ENCODE assay signal across 10 cellular contexts in genomic region chr4:15479913-15480185, GRCh38. TPM values are rescaled to one million over a fixed set of nuclear protein-coding genes. Genes with fewer than 3 reads are reported as not detected.
DNase-seq lines count a peak whose midpoint lies in the region; TF ChIP-seq lines count a peak whose summit lies in the region.
"Had no signal": no experiment of that assay in that cellular context is flagged by ENCODE, and none has a peak within 500 bp of the region (broad histone marks: within the 10 kb centered on the region; RNA-seq: fewer than 3 reads in every experiment).

No MANE protein-coding gene starts in this region.

- H3K79me1 ChIP-seq in neuronal stem cell (ENCODE audit: low read depth, low read length), result no peaks in the 10 kb centered on the region

- H2BK5ac ChIP-seq in neuronal stem cell (ENCODE audit: low read length), result no peak overlapping the region

- H2BK12ac ChIP-seq in neuronal stem cell (ENCODE audit: low read length), result no peak overlapping the region

- H2AK5ac ChIP-seq in neuronal stem cell (ENCODE audit: low read depth, low read length), result no peak overlapping the region

- peak overlapping the region; percentile 67 for H3K4me3 ChIP-seq in AG10803 (ENCODE audit: low read length)
- peak overlapping the region; percentile 74 to 76 for H3K4me3 ChIP-seq in foreskin fibroblast (ENCODE audit: low read depth in 1 of 2, low read length in 2 of 2)
- peak overlapping the region; percentile 52 to 76 for H3K4me3 ChIP-seq in neuronal stem cell (ENCODE audit: low read length in 2 of 2)

- DNase-seq in AG10803 (ENCODE audit: low read depth) (peak; percentile 25), foreskin fibroblast (peak; percentile 40 to 71), neuronal stem cell (ENCODE audit: low spot score) (no peak), erythroblast (lab: John Stamatoyannopoulos, UW) (no peak), NCI-H2196 treated with DMSO at 0.1 percent for 48 hours (lab: John Stamatoyannopoulos, UW; ENCODE audit: unreplicated experiment) (no peak), GM13977 (ENCODE audit: low spot score) (no peak), SHP77 (lab: John Stamatoyannopoulos, UW) (no peak)
- DNase-seq: CD4-positive, CD25-positive, alpha-beta regulatory T cell; T-helper 2 cell had no signal

- no peak overlapping the region for H3K23ac ChIP-seq in neuronal stem cell (ENCODE audit: low read depth, low read length, poor library complexity)

- H3K9ac ChIP-seq in neuronal stem cell (ENCODE audit: low read depth, low read length, poor library complexity), result peak overlapping the region; percentile 79

- no peaks in the 10 kb centered on the region for H3K27me3 ChIP-seq in neuronal stem cell (ENCODE audit: control insufficient read depth in 3 of 3, insufficient read depth in 3 of 3, low read depth in 1 of 3, low read length in 3 of 3)

- H3K9me3 ChIP-seq in neuronal stem cell (replicated peaks in 1 of 2; ENCODE audit: control insufficient read depth in 2 of 2, insufficient read depth in 1 of 2, low read depth in 1 of 2, low read length in 2 of 2), result peaks cover 0 to 4% of the 10 kb centered on the region in 2 donors

- H3K4me1 ChIP-seq in neuronal stem cell (ENCODE audit: control insufficient read depth in 2 of 2, insufficient read depth in 1 of 2, low read depth in 1 of 2, low read length in 2 of 2), result peaks cover 3 to 11% of the 10 kb centered on the region in 2 donors

- H3K14ac ChIP-seq in neuronal stem cell (ENCODE audit: low read length), result no peak overlapping the region

- TF ChIP-seq POLR2A in erythroblast (IDR thresholded peaks at IDR 0.05; ENCODE audit: low read length), result no peak

- no peak overlapping the region for H4K8ac ChIP-seq in neuronal stem cell (ENCODE audit: low read depth, low read length)

- H2BK15ac ChIP-seq in neuronal stem cell (ENCODE audit: low read length), result peak overlapping the region; percentile 34

- no peak overlapping the region for H3K4ac ChIP-seq in neuronal stem cell (ENCODE audit: low read length)

- H3K18ac ChIP-seq in neuronal stem cell (ENCODE audit: low read length), result no peak overlapping the region

- H3K27ac ChIP-seq in VCaP (peak overlapping the region; percentile 95), neuronal stem cell (replicated peaks; ENCODE audit: low read length) (peak overlapping the region; percentile 94)

- no peak overlapping the region for H2BK120ac ChIP-seq in neuronal stem cell (ENCODE audit: low read depth, low read length)

- peak overlapping the region; percentile 34 for H4K91ac ChIP-seq in neuronal stem cell (ENCODE audit: low read depth, low read length, poor library complexity)

- no CpG with 5 or more reads among the region's 3 CpGs for WGBS in neuronal stem cell (ENCODE audit: extremely low coverage in 2 of 2, insufficient read length in 2 of 2, insufficient replicate concordance in 1 of 2), 2 donors

- H2AFZ ChIP-seq in neuronal stem cell (ENCODE audit: low read length), result peak overlapping the region; percentile 96

- peaks cover 0 to 24% of the 10 kb centered on the region in 2 donors for H3K36me3 ChIP-seq in neuronal stem cell (replicated peaks in 1 of 2; ENCODE audit: control insufficient read depth in 2 of 2, insufficient read depth in 2 of 2, low read length in 2 of 2)

- in situ Hi-C loops in GM13977 (cut with MboI; ENCODE audit: low pct_unique_long_range_greater_than_20kb, low sequenced_read_pairs, unreplicated experiment), result no loop called here

- no peak for TF ChIP-seq CTCF in AG10803 (conservative IDR thresholded peaks at IDR 0.05; ENCODE audit: low read length)
- TF ChIP-seq CTCF in VCaP (conservative IDR thresholded peaks at IDR 0.05), result no peak
- TF ChIP-seq CTCF in foreskin fibroblast (IDR thresholded peaks at IDR 0.05; ENCODE audit: low read depth, low read length), result no peak
- no peak for TF ChIP-seq CTCF in GM13977 (IDR thresholded peaks at IDR 0.05; ENCODE audit: extremely low read depth, insufficient read depth, missing control alignments)

- peak overlapping the region; percentile 58 for H3K4me2 ChIP-seq in neuronal stem cell (ENCODE audit: insufficient read depth, low read length, poor library complexity, severe bottlenecking)

RNA-seq across cellular contexts. Expression of gene CC2D2A, which starts 10.2 kb away (rescaled TPM):
- 15.1 TPM for polyA plus RNA-seq in neuronal stem cell (2013, experiment 1 of 2)
- polyA plus RNA-seq in neuronal stem cell (2013, experiment 2 of 2), result 15.2 TPM

RNA-seq across cellular contexts. Expression of gene C1QTNF7, which starts 52.0 kb away (rescaled TPM):
- not detected for polyA plus RNA-seq in neuronal stem cell (2013, experiment 1 of 2)
- polyA plus RNA-seq in neuronal stem cell (2013, experiment 2 of 2), result not detected
- polyA plus RNA-seq: CD4-positive, CD25-positive, alpha-beta regulatory T cell had no signal

Comparison
In these comparisons a context has a peak if more than half of its experiments do, and no peak if none do; other contexts are left out.
1. DNase-seq: peak in AG10803 (single experiment) and foreskin fibroblast (2 of 2); none in neuronal stem cell (single experiment), erythroblast (0 of 2), NCI-H2196 treated with DMSO at 0.1 percent for 48 hours (single experiment), GM13977 (single experiment) and SHP77 (0 of 2).
2. Peak in every context shown above with its lines, with median percentiles within 50 percentile points of each other: H3K4me3 ChIP-seq.